In the genomic region with DNA sequence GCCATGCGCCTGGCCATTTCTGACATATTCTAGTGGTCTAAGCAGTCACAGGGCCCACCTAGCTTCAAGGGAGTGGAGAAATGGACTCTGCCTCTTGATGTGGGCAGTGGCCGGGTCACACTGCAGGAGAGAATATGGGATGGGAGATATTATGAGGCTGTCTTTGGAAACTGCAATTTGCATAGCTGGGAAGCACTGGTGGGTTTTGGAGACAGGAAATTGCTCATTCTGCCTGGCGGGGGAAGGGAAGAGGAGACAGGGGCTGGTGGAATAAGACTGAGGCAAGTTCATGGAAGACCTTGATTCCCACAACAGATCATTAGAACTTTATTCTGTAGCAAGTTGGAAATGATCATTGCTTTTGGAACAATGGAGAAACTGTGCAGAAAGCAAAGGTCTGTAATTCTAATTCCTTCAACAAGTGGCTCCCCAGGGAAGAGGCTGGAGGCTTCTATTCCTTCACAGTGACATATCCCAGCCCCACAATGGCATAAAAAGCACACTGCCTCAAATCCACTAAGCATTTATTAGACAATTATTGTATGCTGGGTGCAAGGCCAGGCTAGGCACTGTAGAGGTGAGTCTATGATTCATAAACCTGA, we compare ENCODE assay signal across 1 cellular context.
TF ChIP-seq lines count a peak whose summit lies in the region.

No MANE protein-coding gene starts in this region.

TF ChIP-seq in endothelial cell of umbilical vein, 7 proteins besides CTCF, POLR2A, EP300 and RAD21:
- TF ChIP-seq GATA2 (IDR thresholded peaks at IDR 0.05; ENCODE audit: insufficient read depth, insufficient read length, low read depth, low read length) (no peak), FOS (IDR thresholded peaks at IDR 0.05; ENCODE audit: borderline replicate concordance, insufficient read depth, low read length) (peak; percentile 34)
TF ChIP-seq in endothelial cell of umbilical vein: peak in this region for 1.
